ENCODE assay signal across 14 cellular contexts in the genomic region with DNA sequence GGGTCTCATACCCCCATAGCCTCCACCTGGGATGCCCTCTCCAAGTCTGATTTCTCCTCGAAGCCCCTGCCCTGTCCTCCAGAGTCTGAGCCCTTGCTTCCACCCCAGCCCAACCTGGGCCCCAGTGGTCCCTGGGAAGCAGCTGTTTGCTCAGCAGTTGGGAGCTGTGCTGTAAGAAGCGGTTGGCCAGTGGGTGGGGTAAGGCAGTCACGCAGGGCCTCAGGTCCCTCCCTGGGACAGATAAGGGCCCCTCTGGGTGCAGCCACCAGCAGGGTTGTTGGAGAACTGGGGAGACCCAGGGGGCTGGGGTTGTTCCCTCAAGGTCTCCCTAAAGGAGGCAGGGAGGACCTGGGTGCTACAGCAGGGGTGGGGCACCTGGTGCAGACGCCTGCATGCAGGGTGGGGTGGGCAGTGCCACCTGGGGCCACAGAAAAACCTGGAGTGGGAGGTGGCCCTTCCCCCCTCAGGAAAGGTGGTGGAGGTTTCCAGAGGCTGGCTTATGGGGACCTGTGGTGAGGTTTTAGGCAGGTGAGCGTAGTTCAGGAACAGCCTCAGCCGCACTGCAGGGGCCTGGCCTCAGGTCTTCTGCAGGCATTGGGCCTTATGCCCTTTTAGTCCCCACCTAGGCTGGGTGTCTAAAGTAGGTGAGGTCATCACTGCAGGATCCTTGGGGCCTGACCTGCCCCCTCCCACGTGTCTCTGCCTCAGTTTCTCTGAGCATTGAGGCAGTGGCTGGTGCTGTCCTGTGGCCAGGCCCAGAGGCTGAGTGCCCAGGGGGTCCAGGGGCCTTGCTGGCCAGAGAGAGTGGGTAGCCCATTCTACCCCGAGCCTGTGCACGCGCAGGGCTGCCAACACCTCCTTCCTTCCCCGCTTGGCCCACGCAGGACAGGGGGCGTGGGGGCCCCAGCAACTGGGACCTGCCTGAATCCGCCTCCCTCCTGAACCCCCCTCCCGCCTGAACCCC. TPM values are rescaled to one million over a fixed set of nuclear protein-coding genes. Genes with fewer than 3 reads are reported as not detected.
"Had no signal": no experiment of that assay in that cellular context is flagged by ENCODE, and none has a peak within 500 bp of the region (broad histone marks: within the 10 kb centered on the region; RNA-seq: fewer than 3 reads in every experiment).

No MANE protein-coding gene starts in this region.

- FAIRE-seq: astrocyte, frontal cortex, islet of Langerhans had no signal

- H3K4me1 Mint-ChIP-seq: activated CD4-positive, alpha-beta T cell treated with anti-CD3 and anti-CD28 coated beads, Interleukin-2, amount 10 ng/mL, durations not matched to agents 24 days and 14 days had no signal

- DNase-seq: activated CD4-positive, alpha-beta T cell treated with anti-CD3 and anti-CD28 coated beads, Interleukin-2, amount 10 ng/mL, durations not matched to agents 24 days and 14 days; activated naive CD4-positive, alpha-beta T cell treated with anti-CD3 and anti-CD28 coated beads for 36 hours; colonic mucosa; effector CD4-positive, alpha-beta T cell; T1000; tibial artery had no signal

- H3K27ac Mint-ChIP-seq: activated CD4-positive, alpha-beta T cell treated with anti-CD3 and anti-CD28 coated beads, Interleukin-2, amount 10 ng/mL, durations not matched to agents 24 days and 14 days; activated naive CD4-positive, alpha-beta T cell treated with anti-CD3 and anti-CD28 coated beads for 36 hours had no signal

- H3K36me3 ChIP-seq: cardiac muscle cell, colonic mucosa, vagina had no signal

- H3K4me3 Mint-ChIP-seq: activated CD4-positive, alpha-beta T cell treated with anti-CD3 and anti-CD28 coated beads, Interleukin-2, amount 10 ng/mL, durations not matched to agents 24 days and 14 days; activated naive CD4-positive, alpha-beta T cell treated with anti-CD3 and anti-CD28 coated beads for 36 hours had no signal

- H3K9me3 Mint-ChIP-seq: activated CD4-positive, alpha-beta T cell treated with anti-CD3 and anti-CD28 coated beads, Interleukin-2, amount 10 ng/mL, durations not matched to agents 24 days and 14 days; activated naive CD4-positive, alpha-beta T cell treated with anti-CD3 and anti-CD28 coated beads for 36 hours had no signal

- H3K9me3 ChIP-seq: colonic mucosa, heart left ventricle, left lung, tibial artery, vagina had no signal

- H3K4me3 ChIP-seq: colonic mucosa, left lung had no signal

- H3K27ac ChIP-seq: cardiac muscle cell, colonic mucosa, heart left ventricle, left lung, skin epidermis, tibial artery, vagina had no signal

- H3K27me3 ChIP-seq: vagina had no signal

RNA-seq across cellular contexts. Expression of gene SLC26A1, which starts 3.1 kb away (rescaled TPM):
- total RNA-seq: activated CD4-positive, alpha-beta T cell treated with anti-CD3 and anti-CD28 coated beads, Interleukin-2, amount 10 ng/mL, durations not matched to agents 24 days and 14 days; activated naive CD4-positive, alpha-beta T cell treated with anti-CD3 and anti-CD28 coated beads for 36 hours had no signal
